ENCODE assay signal across 12 cellular contexts in the genomic region with DNA sequence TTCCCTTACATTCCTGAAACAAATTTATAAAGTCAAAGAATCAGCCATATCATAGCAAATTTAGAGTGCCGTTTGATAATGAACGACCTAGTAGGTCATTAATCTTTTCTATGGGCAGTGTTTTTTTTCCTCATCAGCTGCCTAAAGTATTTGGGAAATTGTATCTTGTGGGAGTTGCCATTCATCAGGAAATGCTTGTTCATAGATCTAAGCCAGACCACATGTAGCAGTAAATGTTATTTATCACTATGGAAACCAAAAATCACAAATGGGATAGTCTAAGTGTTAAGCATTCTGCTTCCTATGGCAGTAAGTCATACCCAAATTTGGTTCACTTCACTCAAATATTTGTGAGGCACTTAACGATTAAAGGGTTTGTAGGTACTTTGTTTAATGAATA. TPM values are rescaled to one million over a fixed set of nuclear protein-coding genes. Genes with fewer than 3 reads are reported as not detected.
DNase-seq lines count a peak whose midpoint lies in the region; ATAC-seq and TF ChIP-seq lines count a peak whose summit lies in the region.
"Had no signal": no experiment of that assay in that cellular context is flagged by ENCODE, and none has a peak within 500 bp of the region (broad histone marks: within the 10 kb centered on the region; RNA-seq: fewer than 3 reads in every experiment).

No MANE protein-coding gene starts in this region.

- DNase-seq in Right ventricle myocardium inferior (ENCODE audit: missing footprints), result no peak
- no peak for DNase-seq in cardiac septum (ENCODE audit: low spot score)
- DNase-seq in activated B cell treated with CpG ODN at 0.5 μM for 24 hours, result no peak
- DNase-seq in heart left ventricle, result no peak
- no peak for DNase-seq in stimulated activated naive B cell treated with anti-CD40 and anti-IgM and Interleukin-4, amounts not matched to agents 10 μg/mL and 1 μg/mL and 100 μg/mL, for 72 hours
- no peak for DNase-seq in stimulated activated naive CD8-positive, alpha-beta T cell treated with anti-CD3 and anti-CD28 coated beads, Interleukin-15, Interleukin-2, amounts not matched to agents 100 U/mL and 50 U/mL, for 24 hours
- DNase-seq in NCI-H1417 treated with DMSO at 0.1 percent for 48 hours (lab: John Stamatoyannopoulos, UW), result no peak
- no peak for DNase-seq in cortex of kidney (lab: John Stamatoyannopoulos, UW)
- DNase-seq: activated CD4-positive, alpha-beta T cell treated with anti-CD3 and anti-CD28 coated beads, Interleukin-2, amount 50 U/mL, for 1 hour; nephron progenitor cell; stimulated activated CD4-positive, alpha-beta T cell treated with anti-CD3 and anti-CD28 coated beads, Interleukin-4, amount 100 ng/mL, for 1 hour had no signal

- intact Hi-C loops in Right ventricle myocardium inferior (cut with DNase I), result loop anchor here (5.0 kb wide), 1 partner anchor 39 kb away; no protein-coding TSS in a partner anchor
- intact Hi-C loops in cardiac septum (cut with DNase I), result no loop called here
- intact Hi-C loops in activated B cell treated with CpG ODN at 0.5 μM for 24 hours (cut with micrococcal nuclease), result loop anchor here (2.0 kb wide), 1 partner anchor 15 kb away; no protein-coding TSS in a partner anchor
- intact Hi-C loops in heart left ventricle (cut with DNase I), result loop anchor here in 1 of 10 donors (5.0 kb wide), 2 partner anchors 34 to 51 kb away; partner anchors contain the start of gene LRRC8D

- TF ChIP-seq POLR2A in heart left ventricle (IDR thresholded peaks at IDR 0.05), result no peak

- ATAC-seq in Right ventricle myocardium inferior (peak; percentile 42), activated B cell treated with CpG ODN at 0.5 μM for 24 hours (ENCODE audit: low read depth) (no peak), heart left ventricle (peak; percentile 33 to 80 (median 60))
- no peak for ATAC-seq in stimulated activated naive B cell treated with anti-CD40 and anti-IgM and Interleukin-4, amounts not matched to agents 10 μg/mL and 1 μg/mL and 100 μg/mL, for 72 hours (replicated peaks)
- no peak for ATAC-seq in stimulated activated naive CD8-positive, alpha-beta T cell treated with anti-CD3 and anti-CD28 coated beads, Interleukin-15, Interleukin-2, amounts not matched to agents 100 U/mL and 50 U/mL, for 24 hours

- no peaks in the 10 kb centered on the region for H3K27me3 ChIP-seq in heart left ventricle

- H3K27me3 Mint-ChIP-seq in activated B cell treated with CpG ODN at 0.5 μM for 24 hours, result no peaks in the 10 kb centered on the region
- no peaks in the 10 kb centered on the region for H3K27me3 Mint-ChIP-seq in stimulated activated naive B cell treated with anti-CD40 and anti-IgM and Interleukin-4, amounts not matched to agents 10 μg/mL and 1 μg/mL and 100 μg/mL, for 72 hours

- CTCF ChIA-PET in activated B cell treated with CpG ODN at 0.5 μM for 24 hours (lab: Charles Lee), result interaction anchor here (0.5 to 0.9 kb wide), 2 partner anchors 39 to 114 kb away, joined by 3 read pairs; no protein-coding TSS in a partner anchor

- peaks cover 0 to 15% (median 10%) of the 10 kb centered on the region in 9 donors for H3K36me3 ChIP-seq in heart left ventricle

- TF ChIP-seq CTCF in activated B cell treated with CpG ODN at 0.5 μM for 24 hours (IDR thresholded peaks at IDR 0.05), result no peak
- TF ChIP-seq CTCF in heart left ventricle (IDR thresholded peaks at IDR 0.05), result no peak

- WGBS in heart left ventricle, 4 donors, result 3 to 16% (median 6%) methylated on average over 3 of the region's 3 CpGs

- H3K4me1 ChIP-seq in heart left ventricle, result peaks cover 0 to 59% (median 22%) of the 10 kb centered on the region in 12 donors

- peak overlapping the region in 3 of 12 donors; percentile 11 to 36 (median 15) for H3K27ac ChIP-seq in heart left ventricle
- H3K27ac ChIP-seq: C4-2B had no signal

- H3K4me1 Mint-ChIP-seq in activated B cell treated with CpG ODN at 0.5 μM for 24 hours, result peaks cover 13% of the 10 kb centered on the region
- H3K4me1 Mint-ChIP-seq in stimulated activated naive B cell treated with anti-CD40 and anti-IgM and Interleukin-4, amounts not matched to agents 10 μg/mL and 1 μg/mL and 100 μg/mL, for 72 hours, result peaks cover 11 to 25% of the 10 kb centered on the region in 2 donors

- POLR2A ChIA-PET in activated B cell treated with CpG ODN at 0.5 μM for 24 hours (lab: Charles Lee), result no interaction called here

- H3K27ac Mint-ChIP-seq in activated B cell treated with CpG ODN at 0.5 μM for 24 hours, result peak overlapping the region; percentile 7
- peak overlapping the region; percentile 42 for H3K27ac Mint-ChIP-seq in stimulated activated naive B cell treated with anti-CD40 and anti-IgM and Interleukin-4, amounts not matched to agents 10 μg/mL and 1 μg/mL and 100 μg/mL, for 72 hours

- no peaks in the 10 kb centered on the region for H3K9me3 Mint-ChIP-seq in activated B cell treated with CpG ODN at 0.5 μM for 24 hours
- H3K9me3 Mint-ChIP-seq in stimulated activated naive B cell treated with anti-CD40 and anti-IgM and Interleukin-4, amounts not matched to agents 10 μg/mL and 1 μg/mL and 100 μg/mL, for 72 hours, result no peaks in the 10 kb centered on the region
- H3K9me3 Mint-ChIP-seq: nephron progenitor cell had no signal

- H3K4me3 ChIP-seq in heart left ventricle, result no peak overlapping the region

- no peak overlapping the region for H3K4me3 Mint-ChIP-seq in activated B cell treated with CpG ODN at 0.5 μM for 24 hours
- H3K4me3 Mint-ChIP-seq in stimulated activated naive B cell treated with anti-CD40 and anti-IgM and Interleukin-4, amounts not matched to agents 10 μg/mL and 1 μg/mL and 100 μg/mL, for 72 hours, result no peak overlapping the region
- H3K4me3 Mint-ChIP-seq: nephron progenitor cell had no signal

- H3K9me3 ChIP-seq in heart left ventricle, result no peaks in the 10 kb centered on the region

- H3K36me3 Mint-ChIP-seq in activated B cell treated with CpG ODN at 0.5 μM for 24 hours (ENCODE audit: low read depth), result peaks cover 44% of the 10 kb centered on the region
- H3K36me3 Mint-ChIP-seq in stimulated activated naive B cell treated with anti-CD40 and anti-IgM and Interleukin-4, amounts not matched to agents 10 μg/mL and 1 μg/mL and 100 μg/mL, for 72 hours, result peaks cover 28 to 36% of the 10 kb centered on the region in 2 donors

RNA-seq across cellular contexts. Expression of gene LRRC8D, which starts 52.9 kb away (rescaled TPM):
- total RNA-seq in Right ventricle myocardium inferior (6.2 TPM), cardiac septum (3.4 TPM), activated B cell treated with CpG ODN at 0.5 μM for 24 hours (31.3 and 36.0 TPM in 2 replicates), heart left ventricle (10 to 100 TPM in 3 of 9 donors, 1 to 10 TPM in 6; 5.7 to 13.0 (median 8.0) TPM)
- polyA plus RNA-seq in heart left ventricle, result 10 to 100 TPM in 1 of 2 donors, 1 to 10 TPM in 1; 2.1 to 16.5 TPM

Comparison
In these comparisons a context has a peak if more than half of its experiments do, and no peak if none do; other contexts are left out.
1. ATAC-seq: peak in Right ventricle myocardium inferior (single experiment) and heart left ventricle (4 of 4); none in activated B cell treated with CpG ODN at 0.5 μM for 24 hours (single experiment), stimulated activated naive B cell treated with anti-CD40 and anti-IgM and Interleukin-4, amounts not matched to agents 10 μg/mL and 1 μg/mL and 100 μg/mL, for 72 hours (0 of 2) and stimulated activated naive CD8-positive, alpha-beta T cell treated with anti-CD3 and anti-CD28 coated beads, Interleukin-15, Interleukin-2, amounts not matched to agents 100 U/mL and 50 U/mL, for 24 hours (single experiment).